In the genomic region with DNA sequence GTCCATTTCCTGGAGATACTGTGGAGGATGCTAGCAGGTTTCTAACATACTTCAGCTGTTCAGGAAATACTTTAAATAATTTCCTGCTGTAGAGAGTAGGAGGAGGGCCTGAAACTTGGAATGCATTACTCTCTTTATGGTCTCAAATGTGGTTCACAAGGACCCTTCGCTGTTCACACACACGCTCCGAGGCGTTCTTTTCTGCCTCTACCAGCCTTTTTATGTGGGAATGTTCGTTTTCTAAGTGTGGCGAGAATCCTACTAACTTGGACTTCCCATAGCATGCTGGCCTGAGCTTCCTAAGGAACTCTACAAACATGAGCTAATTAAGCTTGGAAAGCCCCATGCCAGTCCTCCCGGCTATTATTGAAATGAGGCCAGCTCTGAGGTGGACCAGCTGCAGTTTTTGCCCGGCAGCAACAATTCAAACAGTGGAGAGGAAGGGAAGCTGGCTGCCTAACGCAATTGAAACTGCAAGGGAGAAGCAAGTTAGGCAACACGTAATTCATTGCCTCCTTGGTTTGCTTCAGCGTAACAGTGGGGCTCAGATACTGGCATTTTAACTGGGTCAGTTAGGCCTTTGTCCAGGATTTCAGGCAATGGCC, we compare ENCODE assay signal across 1 cellular context.
TF ChIP-seq lines count a peak whose summit lies in the region.

No MANE protein-coding gene starts in this region.

TF ChIP-seq in WTC11, 78 proteins besides CTCF, POLR2A, EP300 and RAD21 (continued from another document):
- TF ChIP-seq, protein P1, sequence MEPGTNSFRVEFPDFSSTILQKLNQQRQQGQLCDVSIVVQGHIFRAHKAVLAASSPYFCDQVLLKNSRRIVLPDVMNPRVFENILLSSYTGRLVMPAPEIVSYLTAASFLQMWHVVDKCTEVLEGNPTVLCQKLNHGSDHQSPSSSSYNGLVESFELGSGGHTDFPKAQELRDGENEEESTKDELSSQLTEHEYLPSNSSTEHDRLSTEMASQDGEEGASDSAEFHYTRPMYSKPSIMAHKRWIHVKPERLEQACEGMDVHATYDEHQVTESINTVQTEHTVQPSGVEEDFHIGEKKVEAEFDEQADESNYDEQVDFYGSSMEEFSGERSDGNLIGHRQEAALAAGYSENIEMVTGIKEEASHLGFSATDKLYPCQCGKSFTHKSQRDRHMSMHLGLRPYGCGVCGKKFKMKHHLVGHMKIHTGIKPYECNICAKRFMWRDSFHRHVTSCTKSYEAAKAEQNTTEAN (CRISPR knock-in tag; IDR thresholded peaks at IDR 0.05) = no peak
- no peak for TF ChIP-seq ZNF423 (CRISPR knock-in tag; IDR thresholded peaks at IDR 0.05)
- TF ChIP-seq ZNF232 (CRISPR knock-in tag; IDR thresholded peaks at IDR 0.05) = no peak
- no peak for TF ChIP-seq ZNF219 (CRISPR knock-in tag; IDR thresholded peaks at IDR 0.05; ENCODE audit: borderline replicate concordance)
- TF ChIP-seq PRRX2 (CRISPR knock-in tag; IDR thresholded peaks at IDR 0.05) = no peak
- no peak for TF ChIP-seq TEAD4 (CRISPR knock-in tag; IDR thresholded peaks at IDR 0.05)
- TF ChIP-seq ZNF416 (CRISPR knock-in tag; IDR thresholded peaks at IDR 0.05) = no peak
- TF ChIP-seq, protein P2, sequence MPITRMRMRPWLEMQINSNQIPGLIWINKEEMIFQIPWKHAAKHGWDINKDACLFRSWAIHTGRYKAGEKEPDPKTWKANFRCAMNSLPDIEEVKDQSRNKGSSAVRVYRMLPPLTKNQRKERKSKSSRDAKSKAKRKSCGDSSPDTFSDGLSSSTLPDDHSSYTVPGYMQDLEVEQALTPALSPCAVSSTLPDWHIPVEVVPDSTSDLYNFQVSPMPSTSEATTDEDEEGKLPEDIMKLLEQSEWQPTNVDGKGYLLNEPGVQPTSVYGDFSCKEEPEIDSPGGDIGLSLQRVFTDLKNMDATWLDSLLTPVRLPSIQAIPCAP (CRISPR knock-in tag; IDR thresholded peaks at IDR 0.05) = no peak
- TF ChIP-seq, protein P3, sequence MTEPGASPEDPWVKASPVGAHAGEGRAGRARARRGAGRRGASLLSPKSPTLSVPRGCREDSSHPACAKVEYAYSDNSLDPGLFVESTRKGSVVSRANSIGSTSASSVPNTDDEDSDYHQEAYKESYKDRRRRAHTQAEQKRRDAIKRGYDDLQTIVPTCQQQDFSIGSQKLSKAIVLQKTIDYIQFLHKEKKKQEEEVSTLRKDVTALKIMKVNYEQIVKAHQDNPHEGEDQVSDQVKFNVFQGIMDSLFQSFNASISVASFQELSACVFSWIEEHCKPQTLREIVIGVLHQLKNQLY (CRISPR knock-in tag; IDR thresholded peaks at IDR 0.05) = no peak
- no peak for TF ChIP-seq TP53 (CRISPR knock-in tag; IDR thresholded peaks at IDR 0.05)
- TF ChIP-seq JAZF1 (CRISPR knock-in tag; IDR thresholded peaks at IDR 0.05) = no peak
- TF ChIP-seq TEAD1 (CRISPR knock-in tag; IDR thresholded peaks at IDR 0.05) = no peak
- TF ChIP-seq OVOL2 (CRISPR knock-in tag; IDR thresholded peaks at IDR 0.05; ENCODE audit: borderline replicate concordance) = no peak
- TF ChIP-seq CBFB (CRISPR knock-in tag; IDR thresholded peaks at IDR 0.05; ENCODE audit: low read depth) = no peak
- TF ChIP-seq, protein P4, sequence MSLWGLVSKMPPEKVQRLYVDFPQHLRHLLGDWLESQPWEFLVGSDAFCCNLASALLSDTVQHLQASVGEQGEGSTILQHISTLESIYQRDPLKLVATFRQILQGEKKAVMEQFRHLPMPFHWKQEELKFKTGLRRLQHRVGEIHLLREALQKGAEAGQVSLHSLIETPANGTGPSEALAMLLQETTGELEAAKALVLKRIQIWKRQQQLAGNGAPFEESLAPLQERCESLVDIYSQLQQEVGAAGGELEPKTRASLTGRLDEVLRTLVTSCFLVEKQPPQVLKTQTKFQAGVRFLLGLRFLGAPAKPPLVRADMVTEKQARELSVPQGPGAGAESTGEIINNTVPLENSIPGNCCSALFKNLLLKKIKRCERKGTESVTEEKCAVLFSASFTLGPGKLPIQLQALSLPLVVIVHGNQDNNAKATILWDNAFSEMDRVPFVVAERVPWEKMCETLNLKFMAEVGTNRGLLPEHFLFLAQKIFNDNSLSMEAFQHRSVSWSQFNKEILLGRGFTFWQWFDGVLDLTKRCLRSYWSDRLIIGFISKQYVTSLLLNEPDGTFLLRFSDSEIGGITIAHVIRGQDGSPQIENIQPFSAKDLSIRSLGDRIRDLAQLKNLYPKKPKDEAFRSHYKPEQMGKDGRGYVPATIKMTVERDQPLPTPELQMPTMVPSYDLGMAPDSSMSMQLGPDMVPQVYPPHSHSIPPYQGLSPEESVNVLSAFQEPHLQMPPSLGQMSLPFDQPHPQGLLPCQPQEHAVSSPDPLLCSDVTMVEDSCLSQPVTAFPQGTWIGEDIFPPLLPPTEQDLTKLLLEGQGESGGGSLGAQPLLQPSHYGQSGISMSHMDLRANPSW (CRISPR knock-in tag; conservative IDR thresholded peaks at IDR 0.05; ENCODE audit: low read depth) = no peak
- TF ChIP-seq MYBL2 (CRISPR knock-in tag; IDR thresholded peaks at IDR 0.05) = no peak
- TF ChIP-seq SMAD4 (CRISPR knock-in tag; IDR thresholded peaks at IDR 0.05) = no peak
- TF ChIP-seq FOXJ3 (CRISPR knock-in tag; IDR thresholded peaks at IDR 0.05; ENCODE audit: borderline replicate concordance) = no peak
